Comparison of ENCODE assay signal across 14 cellular contexts in genomic region chr3:73542127-73542526, GRCh38.
DNase-seq lines count a peak whose midpoint lies in the region; ATAC-seq and TF ChIP-seq lines count a peak whose summit lies in the region.
"Had no signal": no experiment of that assay in that cellular context is flagged by ENCODE, and none has a peak within 500 bp of the region (broad histone marks: within the 10 kb centered on the region; RNA-seq: fewer than 3 reads in every experiment).

No MANE protein-coding gene starts in this region.

- ATAC-seq in RWPE2 (ENCODE audit: low read depth) (no peak), left lung (peak; percentile 70), left lobe of liver (no peak), HG02588 (IDR thresholded peaks at IDR 0.05; ENCODE audit: unreplicated experiment) (no peak), GM19397 (IDR thresholded peaks at IDR 0.05; ENCODE audit: unreplicated experiment) (no peak), HG02938 (IDR thresholded peaks at IDR 0.05; ENCODE audit: unreplicated experiment) (no peak)
- ATAC-seq: gastroesophageal sphincter, sciatic nerve had no signal

- H3K9me3 ChIP-seq in RWPE2 (ENCODE audit: severe bottlenecking) (no peaks in the 10 kb centered on the region), left lung (no peaks in the 10 kb centered on the region)
- H3K9me3 ChIP-seq: gastroesophageal sphincter, SK-N-SH had no signal

- no peak for TF ChIP-seq CTCF in RWPE2 (IDR thresholded peaks at IDR 0.05; ENCODE audit: poor library complexity, severe bottlenecking)
- TF ChIP-seq CTCF in left lung (IDR thresholded peaks at IDR 0.05) = no peak

- intact Hi-C loops in left lung (cut with DNase I) = no loop called here

- no peaks in the 10 kb centered on the region for H3K27me3 ChIP-seq in RWPE2 (ENCODE audit: insufficient read depth, poor library complexity, severe bottlenecking)
- no peaks in the 10 kb centered on the region for H3K27me3 ChIP-seq in left lung
- H3K27me3 ChIP-seq: gastroesophageal sphincter had no signal

- H3K4me1 ChIP-seq in RWPE2 (ENCODE audit: insufficient read depth, poor library complexity, severe bottlenecking) (peaks cover 27% of the 10 kb centered on the region), left lung (no peaks in the 10 kb centered on the region)

- H3K27ac ChIP-seq in RWPE2 (ENCODE audit: poor library complexity, severe bottlenecking) (peak overlapping the region; percentile 65), left lung (no peak overlapping the region)

- H3K36me3 ChIP-seq in RWPE2 (ENCODE audit: low read depth) (no peaks in the 10 kb centered on the region), left lung (no peaks in the 10 kb centered on the region)
- H3K36me3 ChIP-seq: gastroesophageal sphincter had no signal

- DNase-seq in DMS153 (lab: John Stamatoyannopoulos, UW) (peak; percentile 86), NCI-H1092 (lab: John Stamatoyannopoulos, UW) (peak; percentile 36), RWPE2 (ENCODE audit: low spot score) (no peak), left lung (no peak), left lobe of liver (ENCODE audit: low spot score) (no peak)
- DNase-seq: activated CD4-positive, alpha-beta T cell treated with anti-CD3 and anti-CD28 coated beads, Interleukin-2, amount 50 U/mL, for 48 hours; AML-193; SK-N-SH; stimulated activated CD4-positive, alpha-beta T cell treated with anti-CD3 and anti-CD28 coated beads, Interleukin-2, amount 100 ng/mL, for 48 hours had no signal

- no peak overlapping the region for H3K4me3 ChIP-seq in RWPE2 (ENCODE audit: severe bottlenecking)
- H3K4me3 ChIP-seq in left lung = no peak overlapping the region
- H3K4me3 ChIP-seq: gastroesophageal sphincter had no signal

Comparison
In these comparisons a context has a peak if more than half of its experiments do, and no peak if none do; other contexts are left out.
1. DNase-seq: peak in DMS153 (single experiment) and NCI-H1092 (single experiment); none in RWPE2 (single experiment), left lung (0 of 2) and left lobe of liver (single experiment).